ENCODE assay signal across 8 cellular contexts in genomic region chr2:172098650-172099471, GRCh38. TPM values are rescaled to one million over a fixed set of nuclear protein-coding genes. Genes with fewer than 3 reads are reported as not detected.
DNase-seq lines count a peak whose midpoint lies in the region; ATAC-seq and TF ChIP-seq lines count a peak whose summit lies in the region.

No MANE protein-coding gene starts in this region.

- peak overlapping the region; percentile 76 to 85 for H3K18ac ChIP-seq in mesenchymal stem cell (ENCODE audit: low read depth in 1 of 2, low read length in 2 of 2)

- CTCF ChIA-PET in PC-3 (lab: Charles Lee): interaction anchor here (0.9 kb wide), 1 partner anchor 14 kb away, joined by 3 read pairs; the partner anchor contains the start of gene DLX1

- H3K4me3 ChIP-seq in PC-3 (ENCODE audit: low read length) (peak overlapping the region; percentile 66), mesenchymal stem cell (ENCODE audit: insufficient read depth in 1 of 2, low read depth in 1 of 2, low read length in 2 of 2) (peak overlapping the region; percentile 61 to 71)

- H3K36me3 Mint-ChIP-seq in central memory CD8-positive, alpha-beta T cell (ENCODE audit: insufficient read depth): peaks cover 30% of the 10 kb centered on the region

- peak overlapping the region; percentile 93 for H3K4me2 ChIP-seq in PC-3 (ENCODE audit: low read length)
- peak overlapping the region; percentile 96 for H3K4me2 ChIP-seq in mesenchymal stem cell (ENCODE audit: low read length, poor library complexity, severe bottlenecking)

- no peak overlapping the region for H2AK5ac ChIP-seq in mesenchymal stem cell (ENCODE audit: low read length, severe bottlenecking)

- no peak overlapping the region for H2BK15ac ChIP-seq in mesenchymal stem cell (ENCODE audit: low read depth, poor library complexity, severe bottlenecking)

- peak overlapping the region in 1 of 2 experiments; percentile 26 for H3K14ac ChIP-seq in mesenchymal stem cell (ENCODE audit: low read length in 2 of 2)

- H3K23ac ChIP-seq in mesenchymal stem cell (ENCODE audit: low read length in 2 of 2): peak overlapping the region in 1 of 2 experiments; percentile 23

- peaks cover 6% of the 10 kb centered on the region for H3F3A ChIP-seq in PC-3 (ENCODE audit: low read length, unreplicated experiment)

- H3K9me3 Mint-ChIP-seq in central memory CD8-positive, alpha-beta T cell: no peaks in the 10 kb centered on the region

- H3K4me1 ChIP-seq in PC-3 (ENCODE audit: insufficient read depth, low read length) (peaks cover 40% of the 10 kb centered on the region), mesenchymal stem cell (ENCODE audit: control insufficient read depth, insufficient read depth, low read depth, low read length) (peaks cover 78% of the 10 kb centered on the region)

- H2BK120ac ChIP-seq in mesenchymal stem cell (ENCODE audit: low read depth, low read length): no peak overlapping the region

- peak overlapping the region; percentile 70 to 75 for H2BK12ac ChIP-seq in mesenchymal stem cell (ENCODE audit: low read length in 2 of 2)

- H3K4me3 Mint-ChIP-seq in central memory CD8-positive, alpha-beta T cell: peak overlapping the region; percentile 5

- TF ChIP-seq CTCF in PC-3 (conservative IDR thresholded peaks at IDR 0.05; ENCODE audit: low read depth, low read length): no peak

- H4K8ac ChIP-seq in mesenchymal stem cell (ENCODE audit: low read length): peak overlapping the region; percentile 47

- peak overlapping the region; percentile 60 for H2AFZ ChIP-seq in PC-3 (ENCODE audit: low read length)
- H2AFZ ChIP-seq in mesenchymal stem cell (ENCODE audit: low read depth, low read length): peak overlapping the region; percentile 37

- ATAC-seq in PC-3 (peak; percentile 18), HG02763 (IDR thresholded peaks at IDR 0.05; ENCODE audit: unreplicated experiment) (no peak), HG03565 (IDR thresholded peaks at IDR 0.05; ENCODE audit: unreplicated experiment) (no peak), HG03108 (IDR thresholded peaks at IDR 0.05; ENCODE audit: unreplicated experiment) (no peak)
- ATAC-seq in central memory CD8-positive, alpha-beta T cell (replicated peaks; ENCODE audit: extremely low read depth, poor library complexity, severe bottlenecking): no peak

- peak overlapping the region; percentile 0 for H3K27ac Mint-ChIP-seq in central memory CD8-positive, alpha-beta T cell (ENCODE audit: low read depth)

- H3K9ac ChIP-seq in PC-3 (ENCODE audit: low read length) (peak overlapping the region; percentile 90), mesenchymal stem cell (ENCODE audit: low read length) (peak overlapping the region; percentile 50)

- no TSS peak for BruUV-seq in PC-3 (replicated peaks; lab: Mats Ljungman, UMichigan)

- H3K27ac ChIP-seq in PC-3 (ENCODE audit: low read length): peak overlapping the region; percentile 93
- no peak overlapping the region for H3K27ac ChIP-seq in mesenchymal stem cell (ENCODE audit: low read length, poor library complexity, severe bottlenecking)

- H3K27me3 ChIP-seq in PC-3 (ENCODE audit: low read length) (no peaks in the 10 kb centered on the region), mesenchymal stem cell (ENCODE audit: control insufficient read depth in 1 of 2, insufficient read depth in 1 of 2, low read length in 2 of 2) (peaks cover 57 to 82% of the 10 kb centered on the region in 2 experiments)

- peaks cover 78% of the 10 kb centered on the region for H3K27me3 Mint-ChIP-seq in central memory CD8-positive, alpha-beta T cell

- WGBS in mesenchymal stem cell: 5% methylated on average over 52 of the region's 61 CpGs

- peak; percentile 59 for DNase-seq in activated CD4-positive, alpha-beta T cell treated with anti-CD3 and anti-CD28 coated beads for 48 hours
- no peak for DNase-seq in activated CD4-positive, alpha-beta T cell treated with anti-CD3 and anti-CD28 coated beads for 1 hour
- DNase-seq in PC-3: peak; percentile 85
- peak in 1 of 2 donors; percentile 9 for DNase-seq in central memory CD8-positive, alpha-beta T cell (ENCODE audit: low spot score in 2 of 2)
- DNase-seq in mesenchymal stem cell: peak; percentile 79

- intact Hi-C loops in PC-3 (cut with micrococcal nuclease): loop anchor here (2.0 kb wide), 1 partner anchor 14 kb away; the partner anchor contains the start of gene DLX1

- H3K9me2 ChIP-seq in PC-3 (replicated peaks; ENCODE audit: low read length): no peaks in the 10 kb centered on the region

- H3K4ac ChIP-seq in mesenchymal stem cell (ENCODE audit: low read depth in 1 of 2, low read length in 2 of 2): peak overlapping the region in 1 of 2 experiments; percentile 60

- H3K79me2 ChIP-seq in PC-3 (ENCODE audit: low read length): no peaks in the 10 kb centered on the region

- no peak overlapping the region for H2BK5ac ChIP-seq in mesenchymal stem cell (ENCODE audit: low read depth, low read length, poor library complexity, severe bottlenecking)

- POLR2A ChIA-PET in PC-3 (lab: Charles Lee; ENCODE audit: unreplicated experiment): interaction anchor here (0.7 kb wide), 1 partner anchor 98 kb away, joined by 4 read pairs; no protein-coding TSS in a partner anchor

- no peaks in the 10 kb centered on the region for H3K9me3 ChIP-seq in PC-3 (ENCODE audit: low read length)
- H3K9me3 ChIP-seq in mesenchymal stem cell (ENCODE audit: control insufficient read depth, low read length): no peaks in the 10 kb centered on the region

- no peaks in the 10 kb centered on the region for H3K36me3 ChIP-seq in PC-3 (ENCODE audit: low read depth, low read length)
- no peaks in the 10 kb centered on the region for H3K36me3 ChIP-seq in mesenchymal stem cell (ENCODE audit: control insufficient read depth in 1 of 2, insufficient read depth in 2 of 2, low read depth in 1 of 2, low read length in 2 of 2)

- no peaks in the 10 kb centered on the region for H3K79me1 ChIP-seq in mesenchymal stem cell (replicated peaks; ENCODE audit: low read length, poor library complexity, severe bottlenecking)

- no peaks in the 10 kb centered on the region for H4K20me1 ChIP-seq in PC-3 (ENCODE audit: low read length)

- peaks cover 48% of the 10 kb centered on the region for H3K4me1 Mint-ChIP-seq in central memory CD8-positive, alpha-beta T cell

- peak overlapping the region; percentile 8 for H4K91ac ChIP-seq in mesenchymal stem cell (ENCODE audit: low read length)

RNA-seq across cellular contexts. Expression of gene DLX2, which starts 3.8 kb away (rescaled TPM):
- total RNA-seq in PC-3 (2014; rRNA removed): 0.29 and 1.4 TPM in 2 replicates
- polyA plus RNA-seq in mesenchymal stem cell (2013, experiment 1 of 2): 0.01 TPM
- polyA plus RNA-seq in mesenchymal stem cell (2013, experiment 2 of 2): 0.01 TPM

RNA-seq across cellular contexts. Expression of gene DLX1, which starts 13.6 kb away (rescaled TPM):
- 7.6 and 13.2 TPM in 2 replicates for total RNA-seq in PC-3 (2014; rRNA removed)
- polyA plus RNA-seq in mesenchymal stem cell (2013, experiment 1 of 2): 0.04 TPM
- polyA plus RNA-seq in mesenchymal stem cell (2013, experiment 2 of 2): 0.08 TPM
